Comparison of ENCODE assay signal across 1 cellular context in the genomic region with DNA sequence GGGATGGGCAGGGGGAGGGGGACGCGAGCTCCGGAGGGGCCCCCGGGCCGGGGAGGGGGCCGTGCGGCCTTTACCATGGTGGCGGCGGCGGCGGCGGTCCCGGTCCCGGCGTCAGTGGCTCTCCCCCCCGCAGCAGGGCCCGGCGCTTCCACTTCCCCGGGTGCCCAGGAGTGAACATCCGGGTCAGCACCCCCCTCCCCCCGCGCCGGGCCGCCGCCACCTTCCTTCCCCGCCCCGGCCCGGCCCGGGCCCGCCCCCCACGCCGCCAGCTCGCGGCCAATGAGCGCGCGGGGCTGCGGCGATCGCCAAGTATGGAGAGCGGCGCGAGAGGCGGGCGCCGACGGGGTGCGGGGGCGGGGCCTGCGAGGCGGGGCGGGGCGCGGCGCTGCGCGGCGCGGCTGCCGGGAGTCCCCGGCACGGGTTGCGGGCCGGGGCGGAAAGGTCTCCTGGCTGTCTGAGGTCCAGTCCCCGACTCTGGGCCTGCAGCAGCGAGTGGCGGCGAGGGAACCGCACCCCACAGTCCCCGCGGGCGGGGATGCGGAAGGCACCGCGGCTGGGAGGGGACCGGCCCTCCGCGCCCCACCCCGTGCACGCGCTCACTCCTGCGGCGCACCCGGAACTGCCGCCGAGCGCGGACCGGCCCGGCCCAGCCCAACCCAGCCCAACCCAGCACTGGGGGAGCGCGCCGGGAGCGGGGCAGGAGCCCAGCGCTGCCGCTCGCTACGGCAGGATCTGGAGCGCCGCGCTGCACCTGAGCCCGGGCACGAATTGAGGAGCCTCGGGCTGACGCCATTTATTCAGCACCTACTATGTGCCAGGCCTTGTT.
TF ChIP-seq lines count a peak whose summit lies in the region.

A gene (minus strand): TSS at position 178 of the 826 bp plus-strand sequence. CDS start 101 bp downstream, at position 77.

TF ChIP-seq in HepG2, 621 proteins besides CTCF, POLR2A, EP300 and RAD21 (continued from another document and continues in another):
- TF ChIP-seq, protein P1, sequence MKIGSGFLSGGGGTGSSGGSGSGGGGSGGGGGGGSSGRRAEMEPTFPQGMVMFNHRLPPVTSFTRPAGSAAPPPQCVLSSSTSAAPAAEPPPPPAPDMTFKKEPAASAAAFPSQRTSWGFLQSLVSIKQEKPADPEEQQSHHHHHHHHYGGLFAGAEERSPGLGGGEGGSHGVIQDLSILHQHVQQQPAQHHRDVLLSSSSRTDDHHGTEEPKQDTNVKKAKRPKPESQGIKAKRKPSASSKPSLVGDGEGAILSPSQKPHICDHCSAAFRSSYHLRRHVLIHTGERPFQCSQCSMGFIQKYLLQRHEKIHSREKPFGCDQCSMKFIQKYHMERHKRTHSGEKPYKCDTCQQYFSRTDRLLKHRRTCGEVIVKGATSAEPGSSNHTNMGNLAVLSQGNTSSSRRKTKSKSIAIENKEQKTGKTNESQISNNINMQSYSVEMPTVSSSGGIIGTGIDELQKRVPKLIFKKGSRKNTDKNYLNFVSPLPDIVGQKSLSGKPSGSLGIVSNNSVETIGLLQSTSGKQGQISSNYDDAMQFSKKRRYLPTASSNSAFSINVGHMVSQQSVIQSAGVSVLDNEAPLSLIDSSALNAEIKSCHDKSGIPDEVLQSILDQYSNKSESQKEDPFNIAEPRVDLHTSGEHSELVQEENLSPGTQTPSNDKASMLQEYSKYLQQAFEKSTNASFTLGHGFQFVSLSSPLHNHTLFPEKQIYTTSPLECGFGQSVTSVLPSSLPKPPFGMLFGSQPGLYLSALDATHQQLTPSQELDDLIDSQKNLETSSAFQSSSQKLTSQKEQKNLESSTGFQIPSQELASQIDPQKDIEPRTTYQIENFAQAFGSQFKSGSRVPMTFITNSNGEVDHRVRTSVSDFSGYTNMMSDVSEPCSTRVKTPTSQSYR (CRISPR knock-in tag; IDR thresholded peaks at IDR 0.05; ENCODE audit: borderline replicate concordance): no peak
- TF ChIP-seq ETV5 (CRISPR knock-in tag; IDR thresholded peaks at IDR 0.05; ENCODE audit: borderline replicate concordance) (peak; percentile 30; the same call in 1 of the 2 replicates), ARNTL (CRISPR knock-in tag; IDR thresholded peaks at IDR 0.05) (no peak), ZNF577 (CRISPR knock-in tag; IDR thresholded peaks at IDR 0.05; ENCODE audit: borderline replicate concordance, low read depth) (no peak), ZNF256 (CRISPR knock-in tag; conservative IDR thresholded peaks at IDR 0.05) (no peak), SP140L (CRISPR knock-in tag; IDR thresholded peaks at IDR 0.05; ENCODE audit: borderline replicate concordance) (no peak), HOXA9 (CRISPR knock-in tag; IDR thresholded peaks at IDR 0.05; ENCODE audit: borderline replicate concordance) (no peak; the same call in 1 of the 2 replicates), ZNF136 (CRISPR knock-in tag; IDR thresholded peaks at IDR 0.05; ENCODE audit: low read depth) (no peak), ZNF460 (CRISPR knock-in tag; IDR thresholded peaks at IDR 0.05; ENCODE audit: borderline replicate concordance) (no peak), ZFX (CRISPR knock-in tag; IDR thresholded peaks at IDR 0.05; ENCODE audit: low read depth) (peak; percentile 88), FOXA3 (CRISPR knock-in tag; IDR thresholded peaks at IDR 0.05) (no peak), JDP2 (CRISPR knock-in tag; IDR thresholded peaks at IDR 0.05; ENCODE audit: borderline replicate concordance) (no peak), ZNF569 (CRISPR knock-in tag; IDR thresholded peaks at IDR 0.05; ENCODE audit: borderline replicate concordance) (no peak), SMC3 (IDR thresholded peaks at IDR 0.05; ENCODE audit: low read length) (no peak), RARG (CRISPR knock-in tag; IDR thresholded peaks at IDR 0.05; ENCODE audit: low read depth) (no peak), ZNF709 (CRISPR knock-in tag; IDR thresholded peaks at IDR 0.05) (0 out of 2 replicates have a peak, but pooled peaks have one; percentile 61), ZNF101 (CRISPR knock-in tag; IDR thresholded peaks at IDR 0.05; ENCODE audit: borderline replicate concordance, low read depth) (no peak), PAF1 (CRISPR knock-in tag; IDR thresholded peaks at IDR 0.05) (no peak), TAF15 (IDR thresholded peaks at IDR 0.05; ENCODE audit: low read depth, low read length, poor library complexity, severe bottlenecking) (no peak), MEIS2 (CRISPR knock-in tag; IDR thresholded peaks at IDR 0.05) (no peak), ZC3H4 (CRISPR knock-in tag; IDR thresholded peaks at IDR 0.05; ENCODE audit: borderline replicate concordance) (no peak), ZNF570 (CRISPR knock-in tag; IDR thresholded peaks at IDR 0.05; ENCODE audit: borderline replicate concordance) (no peak), PHF20 (CRISPR knock-in tag; IDR thresholded peaks at IDR 0.05) (peak; percentile 62), ZNF20 (CRISPR knock-in tag; IDR thresholded peaks at IDR 0.05) (no peak), ZFAT (CRISPR knock-in tag; conservative IDR thresholded peaks at IDR 0.05) (no peak), SAFB2 (CRISPR knock-in tag; IDR thresholded peaks at IDR 0.05; ENCODE audit: borderline replicate concordance, low read depth) (no peak), ZNF546 (CRISPR knock-in tag; conservative IDR thresholded peaks at IDR 0.05) (0 out of 2 replicates have a peak, but pooled peaks have one; percentile 51), BORCS8-MEF2B (CRISPR knock-in tag; IDR thresholded peaks at IDR 0.05) (no peak; the same call in 1 of the 2 replicates)
- TF ChIP-seq, protein P2, sequence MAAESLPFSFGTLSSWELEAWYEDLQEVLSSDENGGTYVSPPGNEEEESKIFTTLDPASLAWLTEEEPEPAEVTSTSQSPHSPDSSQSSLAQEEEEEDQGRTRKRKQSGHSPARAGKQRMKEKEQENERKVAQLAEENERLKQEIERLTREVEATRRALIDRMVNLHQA (CRISPR knock-in tag; IDR thresholded peaks at IDR 0.05): no peak
- TF ChIP-seq, protein P3, sequence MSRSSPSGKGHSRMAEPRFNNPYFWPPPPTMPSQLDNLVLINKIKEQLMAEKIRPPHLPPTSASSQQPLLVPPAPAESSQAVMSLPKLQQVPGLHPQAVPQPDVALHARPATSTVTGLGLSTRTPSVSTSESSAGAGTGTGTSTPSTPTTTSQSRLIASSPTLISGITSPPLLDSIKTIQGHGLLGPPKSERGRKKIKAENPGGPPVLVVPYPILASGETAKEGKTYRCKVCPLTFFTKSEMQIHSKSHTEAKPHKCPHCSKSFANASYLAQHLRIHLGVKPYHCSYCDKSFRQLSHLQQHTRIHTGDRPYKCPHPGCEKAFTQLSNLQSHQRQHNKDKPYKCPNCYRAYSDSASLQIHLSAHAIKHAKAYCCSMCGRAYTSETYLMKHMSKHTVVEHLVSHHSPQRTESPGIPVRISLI (CRISPR knock-in tag; IDR thresholded peaks at IDR 0.05; ENCODE audit: borderline replicate concordance): no peak
- TF ChIP-seq, protein P4, sequence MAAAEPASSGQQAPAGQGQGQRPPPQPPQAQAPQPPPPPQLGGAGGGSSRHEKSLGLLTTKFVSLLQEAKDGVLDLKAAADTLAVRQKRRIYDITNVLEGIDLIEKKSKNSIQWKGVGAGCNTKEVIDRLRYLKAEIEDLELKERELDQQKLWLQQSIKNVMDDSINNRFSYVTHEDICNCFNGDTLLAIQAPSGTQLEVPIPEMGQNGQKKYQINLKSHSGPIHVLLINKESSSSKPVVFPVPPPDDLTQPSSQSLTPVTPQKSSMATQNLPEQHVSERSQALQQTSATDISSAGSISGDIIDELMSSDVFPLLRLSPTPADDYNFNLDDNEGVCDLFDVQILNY (CRISPR knock-in tag; conservative IDR thresholded peaks at IDR 0.05): peak; percentile 56
- TF ChIP-seq, protein P5, sequence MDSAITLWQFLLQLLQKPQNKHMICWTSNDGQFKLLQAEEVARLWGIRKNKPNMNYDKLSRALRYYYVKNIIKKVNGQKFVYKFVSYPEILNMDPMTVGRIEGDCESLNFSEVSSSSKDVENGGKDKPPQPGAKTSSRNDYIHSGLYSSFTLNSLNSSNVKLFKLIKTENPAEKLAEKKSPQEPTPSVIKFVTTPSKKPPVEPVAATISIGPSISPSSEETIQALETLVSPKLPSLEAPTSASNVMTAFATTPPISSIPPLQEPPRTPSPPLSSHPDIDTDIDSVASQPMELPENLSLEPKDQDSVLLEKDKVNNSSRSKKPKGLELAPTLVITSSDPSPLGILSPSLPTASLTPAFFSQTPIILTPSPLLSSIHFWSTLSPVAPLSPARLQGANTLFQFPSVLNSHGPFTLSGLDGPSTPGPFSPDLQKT (CRISPR knock-in tag; IDR thresholded peaks at IDR 0.05; ENCODE audit: borderline replicate concordance): no peak
- TF ChIP-seq, protein P6, sequence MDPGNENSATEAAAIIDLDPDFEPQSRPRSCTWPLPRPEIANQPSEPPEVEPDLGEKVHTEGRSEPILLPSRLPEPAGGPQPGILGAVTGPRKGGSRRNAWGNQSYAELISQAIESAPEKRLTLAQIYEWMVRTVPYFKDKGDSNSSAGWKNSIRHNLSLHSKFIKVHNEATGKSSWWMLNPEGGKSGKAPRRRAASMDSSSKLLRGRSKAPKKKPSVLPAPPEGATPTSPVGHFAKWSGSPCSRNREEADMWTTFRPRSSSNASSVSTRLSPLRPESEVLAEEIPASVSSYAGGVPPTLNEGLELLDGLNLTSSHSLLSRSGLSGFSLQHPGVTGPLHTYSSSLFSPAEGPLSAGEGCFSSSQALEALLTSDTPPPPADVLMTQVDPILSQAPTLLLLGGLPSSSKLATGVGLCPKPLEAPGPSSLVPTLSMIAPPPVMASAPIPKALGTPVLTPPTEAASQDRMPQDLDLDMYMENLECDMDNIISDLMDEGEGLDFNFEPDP (CRISPR knock-in tag; conservative IDR thresholded peaks at IDR 0.05): no peak
- TF ChIP-seq, protein P7, sequence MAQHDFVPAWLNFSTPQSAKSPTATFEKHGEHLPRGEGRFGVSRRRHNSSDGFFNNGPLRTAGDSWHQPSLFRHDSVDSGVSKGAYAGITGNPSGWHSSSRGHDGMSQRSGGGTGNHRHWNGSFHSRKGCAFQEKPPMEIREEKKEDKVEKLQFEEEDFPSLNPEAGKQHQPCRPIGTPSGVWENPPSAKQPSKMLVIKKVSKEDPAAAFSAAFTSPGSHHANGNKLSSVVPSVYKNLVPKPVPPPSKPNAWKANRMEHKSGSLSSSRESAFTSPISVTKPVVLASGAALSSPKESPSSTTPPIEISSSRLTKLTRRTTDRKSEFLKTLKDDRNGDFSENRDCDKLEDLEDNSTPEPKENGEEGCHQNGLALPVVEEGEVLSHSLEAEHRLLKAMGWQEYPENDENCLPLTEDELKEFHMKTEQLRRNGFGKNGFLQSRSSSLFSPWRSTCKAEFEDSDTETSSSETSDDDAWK (CRISPR knock-in tag; IDR thresholded peaks at IDR 0.05): no peak
- TF ChIP-seq, protein P8, sequence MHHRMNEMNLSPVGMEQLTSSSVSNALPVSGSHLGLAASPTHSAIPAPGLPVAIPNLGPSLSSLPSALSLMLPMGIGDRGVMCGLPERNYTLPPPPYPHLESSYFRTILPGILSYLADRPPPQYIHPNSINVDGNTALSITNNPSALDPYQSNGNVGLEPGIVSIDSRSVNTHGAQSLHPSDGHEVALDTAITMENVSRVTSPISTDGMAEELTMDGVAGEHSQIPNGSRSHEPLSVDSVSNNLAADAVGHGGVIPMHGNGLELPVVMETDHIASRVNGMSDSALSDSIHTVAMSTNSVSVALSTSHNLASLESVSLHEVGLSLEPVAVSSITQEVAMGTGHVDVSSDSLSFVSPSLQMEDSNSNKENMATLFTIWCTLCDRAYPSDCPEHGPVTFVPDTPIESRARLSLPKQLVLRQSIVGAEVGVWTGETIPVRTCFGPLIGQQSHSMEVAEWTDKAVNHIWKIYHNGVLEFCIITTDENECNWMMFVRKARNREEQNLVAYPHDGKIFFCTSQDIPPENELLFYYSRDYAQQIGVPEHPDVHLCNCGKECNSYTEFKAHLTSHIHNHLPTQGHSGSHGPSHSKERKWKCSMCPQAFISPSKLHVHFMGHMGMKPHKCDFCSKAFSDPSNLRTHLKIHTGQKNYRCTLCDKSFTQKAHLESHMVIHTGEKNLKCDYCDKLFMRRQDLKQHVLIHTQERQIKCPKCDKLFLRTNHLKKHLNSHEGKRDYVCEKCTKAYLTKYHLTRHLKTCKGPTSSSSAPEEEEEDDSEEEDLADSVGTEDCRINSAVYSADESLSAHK (CRISPR knock-in tag; IDR thresholded peaks at IDR 0.05; ENCODE audit: borderline replicate concordance): no peak
- TF ChIP-seq, protein P9, sequence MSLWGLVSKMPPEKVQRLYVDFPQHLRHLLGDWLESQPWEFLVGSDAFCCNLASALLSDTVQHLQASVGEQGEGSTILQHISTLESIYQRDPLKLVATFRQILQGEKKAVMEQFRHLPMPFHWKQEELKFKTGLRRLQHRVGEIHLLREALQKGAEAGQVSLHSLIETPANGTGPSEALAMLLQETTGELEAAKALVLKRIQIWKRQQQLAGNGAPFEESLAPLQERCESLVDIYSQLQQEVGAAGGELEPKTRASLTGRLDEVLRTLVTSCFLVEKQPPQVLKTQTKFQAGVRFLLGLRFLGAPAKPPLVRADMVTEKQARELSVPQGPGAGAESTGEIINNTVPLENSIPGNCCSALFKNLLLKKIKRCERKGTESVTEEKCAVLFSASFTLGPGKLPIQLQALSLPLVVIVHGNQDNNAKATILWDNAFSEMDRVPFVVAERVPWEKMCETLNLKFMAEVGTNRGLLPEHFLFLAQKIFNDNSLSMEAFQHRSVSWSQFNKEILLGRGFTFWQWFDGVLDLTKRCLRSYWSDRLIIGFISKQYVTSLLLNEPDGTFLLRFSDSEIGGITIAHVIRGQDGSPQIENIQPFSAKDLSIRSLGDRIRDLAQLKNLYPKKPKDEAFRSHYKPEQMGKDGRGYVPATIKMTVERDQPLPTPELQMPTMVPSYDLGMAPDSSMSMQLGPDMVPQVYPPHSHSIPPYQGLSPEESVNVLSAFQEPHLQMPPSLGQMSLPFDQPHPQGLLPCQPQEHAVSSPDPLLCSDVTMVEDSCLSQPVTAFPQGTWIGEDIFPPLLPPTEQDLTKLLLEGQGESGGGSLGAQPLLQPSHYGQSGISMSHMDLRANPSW (CRISPR knock-in tag; IDR thresholded peaks at IDR 0.05; ENCODE audit: borderline replicate concordance): no peak
- TF ChIP-seq, protein P10, sequence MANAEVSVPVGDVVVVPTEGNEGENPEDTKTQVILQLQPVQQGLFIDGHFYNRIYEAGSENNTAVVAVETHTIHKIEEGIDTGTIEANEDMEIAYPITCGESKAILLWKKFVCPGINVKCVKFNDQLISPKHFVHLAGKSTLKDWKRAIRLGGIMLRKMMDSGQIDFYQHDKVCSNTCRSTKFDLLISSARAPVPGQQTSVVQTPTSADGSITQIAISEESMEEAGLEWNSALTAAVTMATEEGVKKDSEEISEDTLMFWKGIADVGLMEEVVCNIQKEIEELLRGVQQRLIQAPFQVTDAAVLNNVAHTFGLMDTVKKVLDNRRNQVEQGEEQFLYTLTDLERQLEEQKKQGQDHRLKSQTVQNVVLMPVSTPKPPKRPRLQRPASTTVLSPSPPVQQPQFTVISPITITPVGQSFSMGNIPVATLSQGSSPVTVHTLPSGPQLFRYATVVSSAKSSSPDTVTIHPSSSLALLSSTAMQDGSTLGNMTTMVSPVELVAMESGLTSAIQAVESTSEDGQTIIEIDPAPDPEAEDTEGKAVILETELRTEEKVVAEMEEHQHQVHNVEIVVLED (CRISPR knock-in tag; IDR thresholded peaks at IDR 0.05; ENCODE audit: borderline replicate concordance): peak; percentile 56; the same call in 1 of the 2 replicates
- TF ChIP-seq, protein P11, sequence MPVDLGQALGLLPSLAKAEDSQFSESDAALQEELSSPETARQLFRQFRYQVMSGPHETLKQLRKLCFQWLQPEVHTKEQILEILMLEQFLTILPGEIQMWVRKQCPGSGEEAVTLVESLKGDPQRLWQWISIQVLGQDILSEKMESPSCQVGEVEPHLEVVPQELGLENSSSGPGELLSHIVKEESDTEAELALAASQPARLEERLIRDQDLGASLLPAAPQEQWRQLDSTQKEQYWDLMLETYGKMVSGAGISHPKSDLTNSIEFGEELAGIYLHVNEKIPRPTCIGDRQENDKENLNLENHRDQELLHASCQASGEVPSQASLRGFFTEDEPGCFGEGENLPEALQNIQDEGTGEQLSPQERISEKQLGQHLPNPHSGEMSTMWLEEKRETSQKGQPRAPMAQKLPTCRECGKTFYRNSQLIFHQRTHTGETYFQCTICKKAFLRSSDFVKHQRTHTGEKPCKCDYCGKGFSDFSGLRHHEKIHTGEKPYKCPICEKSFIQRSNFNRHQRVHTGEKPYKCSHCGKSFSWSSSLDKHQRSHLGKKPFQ (CRISPR knock-in tag; IDR thresholded peaks at IDR 0.05; ENCODE audit: insufficient replicate concordance): no peak
